ENCODE assay signal across 8 cellular contexts in the genomic region with DNA sequence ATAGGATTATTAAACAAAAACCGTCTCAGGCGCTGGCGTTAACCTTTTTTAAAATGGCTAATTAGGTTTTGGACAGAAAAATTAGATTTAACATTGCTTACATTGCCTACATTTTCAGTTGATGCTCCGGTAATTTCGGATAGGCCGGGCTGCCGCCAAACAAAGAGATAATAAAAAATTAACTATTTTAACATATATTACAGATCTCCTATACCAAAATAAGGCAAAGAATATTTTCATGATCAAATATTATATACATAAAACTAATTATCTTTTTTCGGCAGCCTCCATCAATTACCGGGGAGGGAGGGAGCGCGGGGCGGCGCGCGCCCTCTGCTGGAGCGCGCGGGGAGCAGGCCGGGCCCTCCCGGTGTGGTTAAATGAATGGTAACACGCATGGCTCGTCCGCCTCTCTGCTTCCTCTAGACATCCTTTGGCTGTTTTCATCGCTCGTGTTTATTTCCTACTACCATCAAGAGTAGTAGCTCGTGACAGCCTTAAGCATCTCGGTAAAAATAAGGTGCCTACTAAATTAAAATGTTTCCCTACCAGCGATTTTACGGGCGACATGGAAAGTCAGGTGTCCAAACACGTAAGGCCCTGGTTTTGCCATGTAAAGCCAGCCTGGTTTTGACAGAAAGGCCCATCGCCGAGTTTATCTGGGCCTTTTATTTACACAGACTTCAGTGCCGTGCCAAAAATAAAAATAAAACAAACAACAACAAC. TPM values are rescaled to one million over a fixed set of nuclear protein-coding genes. Genes with fewer than 3 reads are reported as not detected.
A peak's percentile ranks its signal among the peaks of the same experiment; 100 is the strongest.
DNase-seq lines count a peak whose midpoint lies in the region; ATAC-seq, FAIRE-seq and TF ChIP-seq lines count a peak whose summit lies in the region.

No MANE protein-coding gene starts in this region.

- CTCF ChIA-PET in activated B cell treated with CpG ODN at 0.5 μM for 24 hours (lab: Charles Lee): interaction anchor here (1.3 kb wide), 1 partner anchor 602 kb away, joined by 7 read pairs; no protein-coding TSS in a partner anchor

- no peak overlapping the region for H3K27ac Mint-ChIP-seq in activated B cell treated with CpG ODN at 0.5 μM for 24 hours

- intact Hi-C loops in activated B cell treated with CpG ODN at 0.5 μM for 24 hours (cut with micrococcal nuclease) (loop anchor here (1.0 to 5.0 kb wide), 4 partner anchors 130 to 601 kb away; a partner anchor contains a TSS), right lobe of liver (cut with DNase I) (loop anchor here in 1 of 2 donors (10.0 kb wide), 1 partner anchor 188 kb away; no protein-coding TSS in a partner anchor)

- H3K4me1 ChIP-seq in MM.1S (ENCODE audit: low read length) (peaks cover 3% of the 10 kb centered on the region), right lobe of liver (peaks cover 0 to 54% (median 17%) of the 10 kb centered on the region in 4 donors)

- DNase-seq in D721Med (ENCODE audit: insufficient read length, low spot score): no peak
- DNase-seq in MM.1S: peak; percentile 44
- DNase-seq in activated B cell treated with CpG ODN at 0.5 μM for 24 hours: no peak
- DNase-seq in cerebellum (ENCODE audit: low spot score): peak; percentile 64
- DNase-seq in right lobe of liver: no peak
- peak; percentile 34 to 37 for DNase-seq in stimulated activated CD8-positive, alpha-beta memory T cell treated with anti-CD3 and anti-CD28 coated beads, Interleukin-2, amount 100 ng/mL, for 48 hours (ENCODE audit: low read depth in 2 of 2)

- H3K9me3 Mint-ChIP-seq in activated B cell treated with CpG ODN at 0.5 μM for 24 hours: no peaks in the 10 kb centered on the region

- no peak for TF ChIP-seq POLR2A in right lobe of liver (IDR thresholded peaks at IDR 0.05)

- no peaks in the 10 kb centered on the region for H3K79me2 ChIP-seq in MM.1S (ENCODE audit: low read length)

- peak overlapping the region; percentile 57 for H3K4me3 Mint-ChIP-seq in activated B cell treated with CpG ODN at 0.5 μM for 24 hours

- H3K4me3 ChIP-seq in MM.1S (ENCODE audit: low read length) (peak overlapping the region; percentile 50), right lobe of liver (no peak overlapping the region)

- H3K9me3 ChIP-seq in MM.1S (replicated peaks; ENCODE audit: insufficient read depth, low read length) (no peaks in the 10 kb centered on the region), right lobe of liver (no peaks in the 10 kb centered on the region)

- H3K27ac ChIP-seq in MM.1S (ENCODE audit: low read length): no peak overlapping the region
- H3K27ac ChIP-seq in right lobe of liver: no peak overlapping the region

- H3F3A ChIP-seq in MM.1S (ENCODE audit: insufficient read depth, low read length): no peaks in the 10 kb centered on the region

- peak overlapping the region; percentile 79 for H3K4me2 ChIP-seq in MM.1S (ENCODE audit: low read depth, low read length)

- H4K20me1 ChIP-seq in MM.1S (ENCODE audit: insufficient read depth, low read length): no peaks in the 10 kb centered on the region

- 41% methylated on average over 30 of the region's 34 CpGs for WGBS in right lobe of liver (ENCODE audit: insufficient coverage, low coverage, low lambda C conversion rate, missing lambda C conversion rate)

- FAIRE-seq in D721Med (lab: Jason Lieb, UNC): no peak

- no peaks in the 10 kb centered on the region for H3K36me3 Mint-ChIP-seq in activated B cell treated with CpG ODN at 0.5 μM for 24 hours (ENCODE audit: low read depth)

- no peaks in the 10 kb centered on the region for H3K9me2 ChIP-seq in MM.1S (replicated peaks; ENCODE audit: insufficient read depth, low read length)

- POLR2A ChIA-PET in activated B cell treated with CpG ODN at 0.5 μM for 24 hours (lab: Charles Lee): no interaction called here

- peak; percentile 67 for TF ChIP-seq CTCF in D721Med (IDR thresholded peaks at IDR 0.05; ENCODE audit: insufficient read depth, missing control alignments)
- peak; percentile 81 for TF ChIP-seq CTCF in MM.1S (IDR thresholded peaks at IDR 0.05; ENCODE audit: low read length)
- TF ChIP-seq CTCF in activated B cell treated with CpG ODN at 0.5 μM for 24 hours (IDR thresholded peaks at IDR 0.05): peak; percentile 83
- TF ChIP-seq CTCF in right lobe of liver (IDR thresholded peaks at IDR 0.05): peak; percentile 20 to 62 (median 52)

- peaks cover 54% of the 10 kb centered on the region for H3K27me3 Mint-ChIP-seq in activated B cell treated with CpG ODN at 0.5 μM for 24 hours

- H3K9ac ChIP-seq in MM.1S (ENCODE audit: low read length): no peak overlapping the region

- H2AFZ ChIP-seq in MM.1S (ENCODE audit: low read length): peak overlapping the region; percentile 18

- H3K27me3 ChIP-seq in MM.1S (replicated peaks; ENCODE audit: insufficient read depth, low read length): peaks cover 17% of the 10 kb centered on the region
- H3K27me3 ChIP-seq in right lobe of liver: no peaks in the 10 kb centered on the region

- ATAC-seq in GM21528 (IDR thresholded peaks at IDR 0.05; ENCODE audit: low FRiP score, unreplicated experiment): peak; percentile 75
- ATAC-seq in activated B cell treated with CpG ODN at 0.5 μM for 24 hours (ENCODE audit: low read depth): peak; percentile 79
- peak in 3 of 4 donors; percentile 22 to 43 (median 30) for ATAC-seq in right lobe of liver
- ATAC-seq in GM21723 (IDR thresholded peaks at IDR 0.05; ENCODE audit: unreplicated experiment): no peak

- peaks cover 17% of the 10 kb centered on the region for H3K4me1 Mint-ChIP-seq in activated B cell treated with CpG ODN at 0.5 μM for 24 hours

- H3K36me3 ChIP-seq in MM.1S (replicated peaks; ENCODE audit: insufficient read depth, low read length) (no peaks in the 10 kb centered on the region), right lobe of liver (no peaks in the 10 kb centered on the region)

RNA-seq across cellular contexts. Expression of a gene that starts 52.4 kb away (rescaled TPM):
- total RNA-seq in activated B cell treated with CpG ODN at 0.5 μM for 24 hours: 34.3 and 40.0 TPM in 2 replicates
- 50.1 TPM for total RNA-seq in cerebellum
- 10 to 100 TPM; 48.9 to 82.7 (median 60.8) TPM for total RNA-seq in right lobe of liver

Comparison
In these comparisons a context has a peak if more than half of its experiments do, and no peak if none do; other contexts are left out.
1. DNase-seq: peak in MM.1S (single experiment), cerebellum (single experiment) and stimulated activated CD8-positive, alpha-beta memory T cell treated with anti-CD3 and anti-CD28 coated beads, Interleukin-2, amount 100 ng/mL, for 48 hours (2 of 2); none in D721Med (single experiment), activated B cell treated with CpG ODN at 0.5 μM for 24 hours (single experiment) and right lobe of liver (0 of 3).
2. Peak in every context shown above with its lines, with median percentiles within 50 percentile points of each other: CTCF ChIP-seq.